ENCODE assay signal across 12 cellular contexts in the genomic region with DNA sequence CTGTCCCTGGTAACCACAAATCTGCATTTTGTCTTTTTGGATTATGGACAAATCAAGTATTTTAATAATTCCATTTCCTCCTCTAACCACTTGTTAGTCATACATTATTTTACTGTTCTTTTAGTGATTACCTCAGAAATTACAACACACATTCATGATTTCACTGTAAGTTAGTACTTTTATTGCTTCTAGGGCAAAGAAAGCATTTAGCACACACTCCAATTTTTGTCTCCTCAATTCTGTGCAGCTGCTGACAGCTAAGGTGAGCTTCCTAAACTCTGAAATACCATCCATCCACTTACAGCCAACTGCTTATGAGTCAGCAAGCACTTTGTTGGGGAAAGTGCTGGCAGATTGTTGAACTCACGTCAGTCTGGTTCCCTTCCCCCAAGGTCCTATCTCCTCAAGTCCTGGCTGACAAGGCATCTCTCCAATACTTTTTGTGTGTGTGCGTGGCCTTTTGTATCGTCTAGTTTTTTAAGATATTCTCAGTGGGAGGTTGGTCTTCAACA. TPM values are rescaled to one million over a fixed set of nuclear protein-coding genes. Genes with fewer than 3 reads are reported as not detected.
DNase-seq lines count a peak whose midpoint lies in the region; ATAC-seq, FAIRE-seq and TF ChIP-seq lines count a peak whose summit lies in the region.
"Had no signal": no experiment of that assay in that cellular context is flagged by ENCODE, and none has a peak within 500 bp of the region (broad histone marks: within the 10 kb centered on the region; RNA-seq: fewer than 3 reads in every experiment).

No MANE protein-coding gene starts in this region.

- TF ChIP-seq CTCF in H1 (IDR thresholded peaks at IDR 0.05; ENCODE audit: control extremely low read depth in 1 of 3, insufficient read depth in 1 of 3, low read depth in 1 of 3, low read length in 3 of 3) = no peak

- peak; percentile 91 for DNase-seq in Daoy (ENCODE audit: low read depth)
- peak; percentile 62 for DNase-seq in NCI-H2171 treated with DMSO at 0.1 percent for 48 hours (lab: John Stamatoyannopoulos, UW)
- DNase-seq in H1 (ENCODE audit: low read depth in 1 of 2, low spot score in 2 of 2) = no peak
- peak; percentile 65 for DNase-seq in mesendoderm
- DNase-seq: activated naive CD4-positive, alpha-beta T cell treated with anti-CD3 and anti-CD28 coated beads for 36 hours; DMS79; NCI-H2227 treated with DMSO at 0.1 percent for 48 hours had no signal

- CTCF ChIA-PET in H1 (lab: Charles Lee; ENCODE audit: partially characterized antibody) = interaction anchor here (0.7 to 4.8 kb wide), 2 partner anchors 11 to 19 kb away, joined by 3 to 34 read pairs; no protein-coding TSS in a partner anchor

- no peaks in the 10 kb centered on the region for H3K23me2 ChIP-seq in H1 (ENCODE audit: low read depth, low read length)

- H4K8ac ChIP-seq in H1 (ENCODE audit: extremely low read depth, insufficient read depth, low read length) (no peak overlapping the region), mesendoderm (ENCODE audit: low read depth, low read length) (no peak overlapping the region)

- H3K18ac ChIP-seq in H1 (ENCODE audit: extremely low read depth, low read length) (no peak overlapping the region), mesendoderm (ENCODE audit: low read length) (no peak overlapping the region)

- POLR2A ChIA-PET in H1 (lab: Charles Lee; ENCODE audit: partially characterized antibody) = no interaction called here

- H3K79me1 ChIP-seq in H1 (ENCODE audit: low read depth, low read length) (no peaks in the 10 kb centered on the region), mesendoderm (ENCODE audit: low read length) (no peaks in the 10 kb centered on the region)

- H2BK12ac ChIP-seq in H1 (ENCODE audit: low read depth, low read length) = no peak overlapping the region

- no peak overlapping the region for H2AFZ ChIP-seq in H1 (ENCODE audit: low read length)

- H3K23ac ChIP-seq in H1 (ENCODE audit: insufficient read length) (no peak overlapping the region), mesendoderm (ENCODE audit: low read length) (no peak overlapping the region)

- H2BK120ac ChIP-seq in H1 (replicated peaks; ENCODE audit: low read depth, low read length) = no peak overlapping the region
- no peak overlapping the region for H2BK120ac ChIP-seq in mesendoderm (ENCODE audit: low read depth, low read length)

- no peak overlapping the region; a peak in 1 of 7 replicates for H3K9ac ChIP-seq in H1 (replicated peaks in 1 of 4; ENCODE audit: extremely low read depth in 1 of 4, low read depth in 3 of 4, low read length in 3 of 4)
- no peak overlapping the region for H3K9ac ChIP-seq in mesendoderm (ENCODE audit: low read length)

- H2BK5ac ChIP-seq in H1 (ENCODE audit: low read depth, low read length) (no peak overlapping the region), mesendoderm (ENCODE audit: low read length) (no peak overlapping the region)

- no peak for ATAC-seq in HG03135 (IDR thresholded peaks at IDR 0.05; ENCODE audit: unreplicated experiment)
- ATAC-seq in HG02642 (IDR thresholded peaks at IDR 0.05; ENCODE audit: poor library complexity, unreplicated experiment) = no peak
- no peak for ATAC-seq in GM19397 (IDR thresholded peaks at IDR 0.05; ENCODE audit: unreplicated experiment)
- ATAC-seq in GM21786 (IDR thresholded peaks at IDR 0.05; ENCODE audit: unreplicated experiment) = no peak

- no peak overlapping the region for H2BK15ac ChIP-seq in H1 (ENCODE audit: low read length)
- H2BK15ac ChIP-seq in mesendoderm (replicated peaks; ENCODE audit: low read depth) = no peak overlapping the region

- H2BK20ac ChIP-seq in H1 (ENCODE audit: low read length) = no peak overlapping the region

- H3K27ac ChIP-seq in H1 (ENCODE audit: low read depth, low read length) (no peak overlapping the region), mesendoderm (ENCODE audit: low read depth, low read length) (no peak overlapping the region)
- H3K27ac ChIP-seq: SK-N-MC had no signal

- H3K4me2 ChIP-seq in H1 (ENCODE audit: insufficient read depth in 1 of 2, low read depth in 2 of 2, low read length in 2 of 2) (no peak overlapping the region), mesendoderm (ENCODE audit: low read length) (no peak overlapping the region)

- H3K4me3 ChIP-seq in H1 (ENCODE audit: extremely low read depth in 1 of 4, insufficient read depth in 2 of 4, low read depth in 3 of 4, low read length in 4 of 4) (no peak overlapping the region), mesendoderm (ENCODE audit: low read length) (no peak overlapping the region)
- H3K4me3 ChIP-seq: SK-N-MC had no signal

- H4K91ac ChIP-seq in H1 (replicated peaks; ENCODE audit: insufficient read length, low read length) = no peak overlapping the region

- H3K56ac ChIP-seq in H1 (replicated peaks; ENCODE audit: insufficient read length, low read depth, low read length) = no peak overlapping the region
- no peak overlapping the region for H3K56ac ChIP-seq in mesendoderm (ENCODE audit: low read length)

- H2AK5ac ChIP-seq in H1 (ENCODE audit: low read depth, low read length) = peak overlapping the region; percentile 53; the same call in 1 of the 2 replicates
- no peak overlapping the region for H2AK5ac ChIP-seq in mesendoderm (ENCODE audit: low read length)

- 72% methylated on average over 3 of the region's 3 CpGs; no CpG with 5 or more reads in 1 of the 2 experiments for WGBS in H1 (ENCODE audit: extremely low coverage in 1 of 2, insufficient coverage in 1 of 2, insufficient read length in 1 of 2, insufficient replicate concordance in 2 of 2, low coverage in 1 of 2, low lambda C conversion rate in 2 of 2, missing lambda C conversion rate in 1 of 2), 2 experiments
- WGBS in mesendoderm (ENCODE audit: extremely low coverage, insufficient coverage, low lambda C conversion rate) = no CpG with 5 or more reads among the region's 3 CpGs

- no peaks in the 10 kb centered on the region for H3K4me1 ChIP-seq in H1 (replicated peaks in 1 of 4; ENCODE audit: control insufficient read depth in 3 of 4, insufficient read depth in 4 of 4, low read length in 3 of 4)
- H3K4me1 ChIP-seq in mesendoderm (ENCODE audit: control insufficient read depth, low read depth, low read length) = no peaks in the 10 kb centered on the region

- H4K5ac ChIP-seq in H1 (ENCODE audit: insufficient read length, low read depth, low read length) (no peak overlapping the region), mesendoderm (ENCODE audit: low read length) (no peak overlapping the region)

- no peak for TF ChIP-seq RAD21 in H1 (IDR thresholded peaks at IDR 0.05 in 1 of 2, conservative IDR thresholded peaks at IDR 0.05 in 1 of 2; ENCODE audit: low read depth in 2 of 2, low read length in 2 of 2)

- no peak overlapping the region for H3K4ac ChIP-seq in H1 (replicated peaks; ENCODE audit: insufficient read length, low read depth, low read length)
- H3K4ac ChIP-seq in mesendoderm (ENCODE audit: low read depth, low read length) = no peak overlapping the region

- H3K79me2 ChIP-seq in H1 (ENCODE audit: control insufficient read depth in 1 of 2, insufficient read depth in 2 of 2, low read length in 2 of 2) = no peaks in the 10 kb centered on the region
- H3K79me2 ChIP-seq in mesendoderm (ENCODE audit: control insufficient read depth, insufficient read depth, low read length) = no peaks in the 10 kb centered on the region

- no peak for TF ChIP-seq EP300 in H1 (IDR thresholded peaks at IDR 0.05; ENCODE audit: borderline replicate concordance in 1 of 2, low read depth in 2 of 2, low read length in 2 of 2)

- no peaks in the 10 kb centered on the region for H3K9me3 ChIP-seq in H1 (ENCODE audit: insufficient read depth in 2 of 2, low read depth in 1 of 2, low read length in 1 of 2)

- no peaks in the 10 kb centered on the region for H3K27me3 ChIP-seq in H1 (replicated peaks in 1 of 4; ENCODE audit: control insufficient read depth in 3 of 4, extremely low read depth in 1 of 4, insufficient read depth in 3 of 4, low read length in 3 of 4)
- H3K27me3 ChIP-seq in mesendoderm (ENCODE audit: insufficient read depth, low read length, poor library complexity) = no peaks in the 10 kb centered on the region

- no peak for TF ChIP-seq POLR2A in H1 (IDR thresholded peaks at IDR 0.05; ENCODE audit: control extremely low read depth in 1 of 2, low read depth in 2 of 2, low read length in 2 of 2)

- no peaks in the 10 kb centered on the region for H3K36me3 ChIP-seq in H1 (ENCODE audit: control insufficient read depth in 2 of 4, insufficient read depth in 4 of 4, low read length in 3 of 4)
- H3K36me3 ChIP-seq in mesendoderm (ENCODE audit: control insufficient read depth, insufficient read depth, low read length) = no peaks in the 10 kb centered on the region

- no peak for FAIRE-seq in H1 (lab: Jason Lieb, UNC)

- H4K20me1 ChIP-seq in H1 (replicated peaks in 1 of 2; ENCODE audit: control insufficient read depth in 1 of 2, insufficient read depth in 2 of 2, low read length in 2 of 2) = no peaks in the 10 kb centered on the region

- H3K14ac ChIP-seq in H1 (ENCODE audit: insufficient read length) = no peak overlapping the region

TF ChIP-seq in H1, 55 proteins besides CTCF, POLR2A, EP300 and RAD21:
- no peak for TF ChIP-seq KDM1A (IDR thresholded peaks at IDR 0.05; ENCODE audit: borderline replicate concordance, low read length)
- no peak for TF ChIP-seq KDM4A (IDR thresholded peaks at IDR 0.05; ENCODE audit: low read depth, low read length, severe bottlenecking)
- TF ChIP-seq CEBPB (IDR thresholded peaks at IDR 0.05; ENCODE audit: low read depth, low read length) = no peak

RNA-seq across cellular contexts. Expression of a gene that starts 49.4 kb away (rescaled TPM):
- total RNA-seq in Daoy (2014; rRNA removed; shearing (Covaris generic)) = 0.97 and 1.0 TPM in 2 replicates
- total RNA-seq in H1 (2021; fragmentation: NEBNext Ultra II Directional; extraction: Animal tissue kit (Norgen Biotek cat#: 25700)) = 0.27 and 0.67 TPM in 2 replicates
- 0.16 and 0.23 TPM in 2 replicates for polyA plus RNA-seq in H1 (2011; rRNA removed)
- 0.21 TPM for polyA plus RNA-seq in H1 (2011; cell fraction: cytosol; rRNA removed)
- polyA plus RNA-seq in H1 (2011; cell fraction: nucleus; rRNA removed) = 0.16 TPM
- 0.34 to 0.62 TPM (median 0.47 TPM) in 4 replicates for polyA plus RNA-seq in H1 (2012, experiment 1 of 2)
- 0.62 TPM for polyA plus RNA-seq in H1 (2012, experiment 2 of 2)
- polyA plus RNA-seq in H1 (2013, experiment 1 of 2) = 0.18 TPM
- 0.22 TPM for polyA plus RNA-seq in H1 (2013, experiment 2 of 2)
- 0.19 and 0.68 TPM in 2 replicates for polyA minus RNA-seq in H1 (2011; rRNA and poly(A)+ RNA removed)
- not detected for polyA minus RNA-seq in H1 (2011; cell fraction: cytosol; rRNA and poly(A)+ RNA removed)
- polyA minus RNA-seq in H1 (2011; cell fraction: nucleus; rRNA and poly(A)+ RNA removed) = not detected
- 0.14 TPM for polyA plus RNA-seq in mesendoderm (2013, experiment 1 of 2)
- polyA plus RNA-seq in mesendoderm (2013, experiment 2 of 2) = 0.13 TPM
- total RNA-seq: activated naive CD4-positive, alpha-beta T cell treated with anti-CD3 and anti-CD28 coated beads for 36 hours had no signal

Comparison
In these comparisons a context has a peak if more than half of its experiments do, and no peak if none do; other contexts are left out.
1. DNase-seq: peak in Daoy (single experiment), NCI-H2171 treated with DMSO at 0.1 percent for 48 hours (single experiment) and mesendoderm (single experiment); none in H1 (0 of 2).